ENCODE assay signal across 24 cellular contexts in the genomic region with DNA sequence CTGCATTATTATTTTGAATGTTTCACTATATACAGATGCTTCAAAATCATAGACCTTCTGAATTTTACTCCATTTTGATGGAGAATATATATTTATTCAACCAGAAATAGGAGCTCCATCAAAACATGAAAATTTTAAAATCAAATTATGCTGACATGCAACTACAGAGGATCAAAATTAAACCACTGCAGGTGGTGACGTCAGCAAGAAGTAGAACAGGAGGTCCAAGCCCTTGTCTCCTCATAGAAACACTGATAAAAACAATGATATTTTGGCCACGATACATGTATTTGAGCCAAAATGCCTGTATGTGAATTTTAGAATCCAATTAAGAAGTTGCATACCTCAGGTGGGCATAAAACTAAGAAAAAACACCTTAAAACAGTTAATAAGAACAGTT.
"Had no signal": no experiment of that assay in that cellular context is flagged by ENCODE, and none has a peak within 500 bp of the region (broad histone marks: within the 10 kb centered on the region; RNA-seq: fewer than 3 reads in every experiment).

No MANE protein-coding gene starts in this region.

- H3K4me1 ChIP-seq: colonic mucosa, left lung had no signal

- H3K9me3 ChIP-seq: colonic mucosa, gastrocnemius medialis, lower lobe of right lung, mucosa of descending colon had no signal

- H3K27ac ChIP-seq: colonic mucosa, epithelial cell of prostate, esophagus squamous epithelium, gastrocnemius medialis, left lung, lower lobe of right lung had no signal

- H3K36me3 Mint-ChIP-seq: mesothelial cell of epicardium had no signal

- ATAC-seq: effector memory CD8-positive, alpha-beta T cell; esophagus mucosa; gastrocnemius medialis; heart right ventricle; left cardiac atrium; left lung; lower lobe of right lung; mucosa of descending colon had no signal

- FAIRE-seq: keratinocyte had no signal

- H3K9me3 Mint-ChIP-seq: endodermal cell had no signal

- H3K4me3 ChIP-seq: colonic mucosa, esophagus squamous epithelium, gastrocnemius medialis, heart right ventricle, left lung, lower lobe of right lung, mucosa of descending colon had no signal

- H3K36me3 ChIP-seq: colonic mucosa, esophagus squamous epithelium, gastrocnemius medialis, heart right ventricle, left lung, lower lobe of right lung had no signal

- DNase-seq: colonic mucosa; cortex of kidney; effector CD8-positive, alpha-beta T cell; effector memory CD8-positive, alpha-beta T cell; endodermal cell; erythroblast; esophagus squamous epithelium; foreskin fibroblast; foreskin melanocyte; gastrocnemius medialis; glutamatergic neuron; head of caudate nucleus; heart right ventricle; hippocampal formation; left cardiac atrium; left lung; lower lobe of right lung; mesenchymal stem cell; mucosa of descending colon had no signal

- H3K27me3 ChIP-seq: colonic mucosa, esophagus squamous epithelium, gastrocnemius medialis, heart right ventricle, left lung had no signal

- H3K4me3 Mint-ChIP-seq: dendritic cell treated with granulocyte-macrophage colony-stimulating factor and Interleukin-4, amounts not matched to agents 40 ng/mL and 50 ng/mL, for 4 days; effector memory CD8-positive, alpha-beta T cell; endodermal cell; mesothelial cell of epicardium had no signal

- H3K27ac Mint-ChIP-seq: dendritic cell treated with granulocyte-macrophage colony-stimulating factor and Interleukin-4, amounts not matched to agents 40 ng/mL and 50 ng/mL, for 4 days; effector memory CD8-positive, alpha-beta T cell; endodermal cell; mesothelial cell of epicardium had no signal

- H3K4me1 Mint-ChIP-seq: endodermal cell had no signal

- H3K27me3 Mint-ChIP-seq: dendritic cell treated with granulocyte-macrophage colony-stimulating factor and Interleukin-4, amounts not matched to agents 40 ng/mL and 50 ng/mL, for 4 days; effector memory CD8-positive, alpha-beta T cell had no signal
